In the genomic region with DNA sequence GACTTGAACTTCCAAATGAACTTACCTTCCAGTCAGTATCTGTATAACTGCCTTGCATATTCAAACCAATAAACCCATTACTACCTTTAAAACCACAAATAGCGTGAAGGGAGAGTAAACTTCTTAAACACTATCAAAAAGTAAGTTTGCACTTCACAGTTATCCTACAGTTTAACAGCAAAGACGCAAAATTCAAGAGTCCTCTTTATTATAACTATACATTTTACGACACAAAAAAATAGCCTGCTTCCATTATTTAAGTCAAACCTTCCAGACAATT, we compare ENCODE assay signal across 1 cellular context.
TF ChIP-seq lines count a peak whose summit lies in the region.

No MANE protein-coding gene starts in this region.

TF ChIP-seq in GM12878, 131 proteins besides CTCF, POLR2A, EP300 and RAD21 (continued from another document):
- TF ChIP-seq, protein P1, sequence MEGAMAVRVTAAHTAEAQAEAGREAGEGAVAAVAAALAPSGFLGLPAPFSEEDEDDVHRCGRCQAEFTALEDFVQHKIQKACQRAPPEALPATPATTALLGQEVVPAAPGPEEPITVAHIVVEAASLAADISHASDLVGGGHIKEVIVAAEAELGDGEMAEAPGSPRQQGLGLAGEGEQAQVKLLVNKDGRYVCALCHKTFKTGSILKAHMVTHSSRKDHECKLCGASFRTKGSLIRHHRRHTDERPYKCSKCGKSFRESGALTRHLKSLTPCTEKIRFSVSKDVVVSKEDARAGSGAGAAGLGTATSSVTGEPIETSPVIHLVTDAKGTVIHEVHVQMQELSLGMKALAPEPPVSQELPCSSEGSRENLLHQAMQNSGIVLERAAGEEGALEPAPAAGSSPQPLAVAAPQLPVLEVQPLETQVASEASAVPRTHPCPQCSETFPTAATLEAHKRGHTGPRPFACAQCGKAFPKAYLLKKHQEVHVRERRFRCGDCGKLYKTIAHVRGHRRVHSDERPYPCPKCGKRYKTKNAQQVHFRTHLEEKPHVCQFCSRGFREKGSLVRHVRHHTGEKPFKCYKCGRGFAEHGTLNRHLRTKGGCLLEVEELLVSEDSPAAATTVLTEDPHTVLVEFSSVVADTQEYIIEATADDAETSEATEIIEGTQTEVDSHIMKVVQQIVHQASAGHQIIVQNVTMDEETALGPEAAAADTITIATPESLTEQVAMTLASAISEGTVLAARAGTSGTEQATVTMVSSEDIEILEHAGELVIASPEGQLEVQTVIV (IDR thresholded peaks at IDR 0.05; ENCODE audit: borderline replicate concordance, partially characterized antibody): peak; percentile 45
